In the genomic region with DNA sequence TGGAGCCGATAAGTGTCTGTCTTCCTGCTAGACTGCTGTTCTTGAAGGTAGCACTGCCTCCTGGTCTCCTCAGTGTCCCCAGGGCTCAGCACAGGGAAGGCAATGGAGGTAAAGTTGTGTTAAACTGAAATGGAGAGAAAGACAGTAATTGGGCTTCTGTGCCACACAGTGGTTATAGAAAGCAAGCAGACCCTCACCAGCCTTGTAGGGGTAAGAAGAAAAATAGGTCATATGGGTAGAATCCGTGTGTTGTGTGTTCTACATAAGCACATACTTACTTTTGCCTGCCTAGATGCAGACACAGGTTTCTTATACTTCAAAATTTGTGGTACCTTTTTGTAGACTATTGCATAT, we compare ENCODE assay signal across 20 cellular contexts. TPM values are rescaled to one million over a fixed set of nuclear protein-coding genes. Genes with fewer than 3 reads are reported as not detected.
DNase-seq lines count a peak whose midpoint lies in the region; ATAC-seq and TF ChIP-seq lines count a peak whose summit lies in the region.
"Had no signal": no experiment of that assay in that cellular context is flagged by ENCODE, and none has a peak within 500 bp of the region (broad histone marks: within the 10 kb centered on the region; RNA-seq: fewer than 3 reads in every experiment).

No MANE protein-coding gene starts in this region.

- no peak overlapping the region for H2BK12ac ChIP-seq in trophoblast cell (ENCODE audit: low read length)

- H3K9me3 ChIP-seq in KOPT-K1 (ENCODE audit: insufficient read depth, low read length, poor library complexity, severe bottlenecking): no peaks in the 10 kb centered on the region
- peaks cover 2% of the 10 kb centered on the region for H3K9me3 ChIP-seq in trophoblast cell (ENCODE audit: insufficient read depth, low read depth, low read length)
- no peaks in the 10 kb centered on the region for H3K9me3 ChIP-seq in esophagus muscularis mucosa
- H3K9me3 ChIP-seq: prostate gland, tibial nerve had no signal

- peaks cover 6% of the 10 kb centered on the region for H3K79me1 ChIP-seq in trophoblast cell (ENCODE audit: low read length)

- peaks cover 86% of the 10 kb centered on the region for H3K4me1 Mint-ChIP-seq in activated CD4-positive, alpha-beta T cell treated with anti-CD3 and anti-CD28 coated beads for 36 hours
- peaks cover 81% of the 10 kb centered on the region for H3K4me1 Mint-ChIP-seq in activated naive CD8-positive, alpha-beta T cell treated with anti-CD3 and anti-CD28 coated beads for 36 hours

- H3K27ac Mint-ChIP-seq in activated CD4-positive, alpha-beta T cell treated with anti-CD3 and anti-CD28 coated beads for 36 hours: peak overlapping the region; percentile 77
- peak overlapping the region; percentile 97 for H3K27ac Mint-ChIP-seq in activated naive CD8-positive, alpha-beta T cell treated with anti-CD3 and anti-CD28 coated beads for 36 hours

- H3K9ac ChIP-seq in trophoblast cell (ENCODE audit: low read length): no peak overlapping the region

- H3K4me3 Mint-ChIP-seq in activated CD4-positive, alpha-beta T cell treated with anti-CD3 and anti-CD28 coated beads for 36 hours: no peak overlapping the region
- peak overlapping the region; percentile 83 for H3K4me3 Mint-ChIP-seq in activated naive CD8-positive, alpha-beta T cell treated with anti-CD3 and anti-CD28 coated beads for 36 hours
- H3K4me3 Mint-ChIP-seq: H9 had no signal

- peaks cover 62% of the 10 kb centered on the region for H3K36me3 Mint-ChIP-seq in activated CD4-positive, alpha-beta T cell treated with anti-CD3 and anti-CD28 coated beads for 36 hours (ENCODE audit: low read depth)
- peaks cover 72% of the 10 kb centered on the region for H3K36me3 Mint-ChIP-seq in activated naive CD8-positive, alpha-beta T cell treated with anti-CD3 and anti-CD28 coated beads for 36 hours

- intact Hi-C loops in activated CD4-positive, alpha-beta T cell treated with anti-CD3 and anti-CD28 coated beads for 36 hours (cut with DNase I, micrococcal nuclease): no loop called here
- intact Hi-C loops in esophagus muscularis mucosa (cut with DNase I): no loop called here

- H3K4me2 ChIP-seq in trophoblast cell (ENCODE audit: low read length): no peak overlapping the region

- ATAC-seq in activated CD4-positive, alpha-beta T cell treated with anti-CD3 and anti-CD28 coated beads for 36 hours: no peak
- ATAC-seq in HG03432 (IDR thresholded peaks at IDR 0.05; ENCODE audit: unreplicated experiment) (no peak), HG03280 (IDR thresholded peaks at IDR 0.05; ENCODE audit: unreplicated experiment) (no peak)

- H3K79me2 ChIP-seq in trophoblast cell (ENCODE audit: control insufficient read depth, insufficient read depth, low read length, poor library complexity): no peaks in the 10 kb centered on the region

- H2AFZ ChIP-seq in trophoblast cell (ENCODE audit: insufficient read depth, low read length, poor library complexity): no peak overlapping the region

- no peak overlapping the region for H3K23ac ChIP-seq in trophoblast cell (ENCODE audit: low read length)

- DNase-seq in activated CD4-positive, alpha-beta T cell treated with anti-CD3 and anti-CD28 coated beads for 36 hours: no peak
- DNase-seq in activated CD4-positive, alpha-beta T cell treated with anti-CD3 and anti-CD28 coated beads for 4 hours: no peak
- DNase-seq in activated naive CD8-positive, alpha-beta T cell treated with anti-CD3 and anti-CD28 coated beads for 36 hours: no peak
- DNase-seq in trophoblast cell: no peak
- no peak for DNase-seq in esophagus muscularis mucosa (ENCODE audit: extremely low spot score)
- DNase-seq: amygdala, C1 segment of cervical spinal cord, cerebellar nuclear complex, H9, islet precursor cell, NCI-H1105 treated with DMSO at 0.1 percent for 48 hours, WERI-Rb-1 had no signal

- no peak for TF ChIP-seq POLR2A in esophagus muscularis mucosa (IDR thresholded peaks at IDR 0.05; ENCODE audit: low read depth)

- POLR2A ChIA-PET in activated CD4-positive, alpha-beta T cell treated with anti-CD3 and anti-CD28 coated beads for 36 hours (lab: Charles Lee): no interaction called here

- no peak overlapping the region for H3K14ac ChIP-seq in trophoblast cell (ENCODE audit: low read length)

- H3K18ac ChIP-seq in trophoblast cell (ENCODE audit: low read length): no peak overlapping the region

- H3K4me3 ChIP-seq in trophoblast cell (ENCODE audit: low read depth, low read length) (no peak overlapping the region), esophagus muscularis mucosa (no peak overlapping the region)
- H3K4me3 ChIP-seq: prostate gland, skin epidermis, tibial nerve had no signal

- H3K4me1 ChIP-seq in trophoblast cell (ENCODE audit: control insufficient read depth in 1 of 2, insufficient read depth in 2 of 2, low read length in 2 of 2) (peaks cover 11 to 17% of the 10 kb centered on the region in 2 experiments), esophagus muscularis mucosa (no peaks in the 10 kb centered on the region)
- H3K4me1 ChIP-seq: prostate gland had no signal

- H3K27ac ChIP-seq in KOPT-K1 (ENCODE audit: low read depth, low read length, poor library complexity, severe bottlenecking) (peak overlapping the region; percentile 75), trophoblast cell (ENCODE audit: low read depth, low read length) (no peak overlapping the region), esophagus muscularis mucosa (replicated peaks in 1 of 4) (no peak overlapping the region)
- H3K27ac ChIP-seq: prostate gland, tibial nerve, WERI-Rb-1 had no signal

- H2BK5ac ChIP-seq in trophoblast cell (ENCODE audit: low read depth, low read length, poor library complexity): no peak overlapping the region

- no peak overlapping the region for H4K8ac ChIP-seq in trophoblast cell (ENCODE audit: low read depth, low read length)

- H2BK120ac ChIP-seq in trophoblast cell (ENCODE audit: insufficient read depth, low read length, poor library complexity): no peak overlapping the region

- no peak overlapping the region for H3K4ac ChIP-seq in trophoblast cell (ENCODE audit: low read depth, low read length)

- H3K27me3 Mint-ChIP-seq in activated CD4-positive, alpha-beta T cell treated with anti-CD3 and anti-CD28 coated beads for 36 hours: no peaks in the 10 kb centered on the region
- no peaks in the 10 kb centered on the region for H3K27me3 Mint-ChIP-seq in activated naive CD8-positive, alpha-beta T cell treated with anti-CD3 and anti-CD28 coated beads for 36 hours

- CTCF ChIA-PET in activated CD4-positive, alpha-beta T cell treated with anti-CD3 and anti-CD28 coated beads for 36 hours (lab: Charles Lee): interaction anchor here (0.7 kb wide), 1 partner anchor 83 kb away, joined by 3 read pairs; no protein-coding TSS in a partner anchor

- H3K36me3 ChIP-seq in KOPT-K1 (ENCODE audit: insufficient read depth, low read length) (peaks cover 61% of the 10 kb centered on the region), trophoblast cell (ENCODE audit: control insufficient read depth in 1 of 2, insufficient read depth in 2 of 2, low read length in 2 of 2) (no peaks in the 10 kb centered on the region), esophagus muscularis mucosa (no peaks in the 10 kb centered on the region)
- H3K36me3 ChIP-seq: prostate gland, tibial nerve, WERI-Rb-1 had no signal

- no peaks in the 10 kb centered on the region for H3K27me3 ChIP-seq in trophoblast cell (ENCODE audit: insufficient read depth, low read length)
- H3K27me3 ChIP-seq in esophagus muscularis mucosa: peaks cover 0 to 3% (median 0%) of the 10 kb centered on the region in 4 donors
- H3K27me3 ChIP-seq: tibial nerve had no signal

- no peak for TF ChIP-seq CTCF in esophagus muscularis mucosa (IDR thresholded peaks at IDR 0.05)

- peak overlapping the region; percentile 10 for H4K91ac ChIP-seq in trophoblast cell (ENCODE audit: low read depth, low read length)

- no peak overlapping the region for H2AK5ac ChIP-seq in trophoblast cell (ENCODE audit: low read length)

- no peaks in the 10 kb centered on the region for H3K9me3 Mint-ChIP-seq in activated CD4-positive, alpha-beta T cell treated with anti-CD3 and anti-CD28 coated beads for 36 hours (ENCODE audit: low read depth)
- H3K9me3 Mint-ChIP-seq in activated naive CD8-positive, alpha-beta T cell treated with anti-CD3 and anti-CD28 coated beads for 36 hours: peaks cover under 1% of the 10 kb centered on the region
- H3K9me3 Mint-ChIP-seq: H9 had no signal

- no peak overlapping the region for H4K12ac ChIP-seq in trophoblast cell (ENCODE audit: low read depth, low read length)

- WGBS in trophoblast cell (ENCODE audit: extremely low coverage, insufficient coverage, insufficient read length): no CpG with 5 or more reads among the region's 2 CpGs
- 100% methylated on average over 2 of the region's 2 CpGs for WGBS in esophagus muscularis mucosa

- no peak for TF ChIP-seq EP300 in esophagus muscularis mucosa (IDR thresholded peaks at IDR 0.05)

RNA-seq across cellular contexts. Expression of a gene that starts 49.7 kb away (rescaled TPM):
- total RNA-seq in activated CD4-positive, alpha-beta T cell treated with anti-CD3 and anti-CD28 coated beads for 36 hours: 10 to 100 TPM; 74.7 to 83.6 TPM
- 100 to 1,000 TPM; 112 to 114 TPM for total RNA-seq in activated naive CD8-positive, alpha-beta T cell treated with anti-CD3 and anti-CD28 coated beads for 36 hours
- polyA plus RNA-seq in trophoblast cell (2013): 0.15 and 0.22 TPM in 2 replicates
- 1 to 10 TPM in 3 of 4 donors, under 1 TPM in 1; 0.13 to 3.6 (median 2.7) TPM for total RNA-seq in esophagus muscularis mucosa
- total RNA-seq: A172 had no signal
- polyA plus RNA-seq: neural cell had no signal

Comparison
In these comparisons a context has a peak if more than half of its experiments do, and no peak if none do; other contexts are left out.
1. RNA of a gene that starts 49.7 kb away (total RNA-seq): 112 to 114 TPM in activated naive CD8-positive, alpha-beta T cell treated with anti-CD3 and anti-CD28 coated beads for 36 hours and 74.7 to 83.6 TPM in activated CD4-positive, alpha-beta T cell treated with anti-CD3 and anti-CD28 coated beads for 36 hours; 0.13 to 3.6 TPM in esophagus muscularis mucosa; every median in the first group is over 10 times any median in the second.